ENCODE assay signal across 8 cellular contexts in the genomic region with DNA sequence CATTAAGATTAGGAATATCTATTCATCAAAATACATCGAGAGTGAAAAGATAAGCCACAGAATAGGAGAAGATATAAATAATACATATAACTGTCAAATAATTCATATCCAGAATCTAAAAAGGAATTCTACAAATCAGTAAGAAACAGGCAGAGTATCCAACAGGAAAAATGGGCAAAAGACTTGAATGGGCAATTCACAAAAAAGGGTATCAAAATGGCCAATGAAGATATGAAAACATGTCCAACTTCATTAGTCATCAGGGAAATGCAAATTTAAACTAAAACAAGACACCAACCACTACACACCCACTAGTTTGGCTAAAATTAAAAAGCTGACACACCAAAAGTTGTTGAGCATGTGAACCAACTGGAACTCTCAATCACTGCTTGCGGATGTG.
"Had no signal": no experiment of that assay in that cellular context is flagged by ENCODE, and none has a peak within 500 bp of the region (broad histone marks: within the 10 kb centered on the region; RNA-seq: fewer than 3 reads in every experiment).

No MANE protein-coding gene starts in this region.

- ATAC-seq: GM12878 had no signal

- FAIRE-seq: G401.6, GM12878, GM12891, GM12892, GM18507, GM19239 had no signal

- H3K4me3 ChIP-seq: GM12878 had no signal

- DNase-seq: GDM1, GF-D8 had no signal
